Comparison of ENCODE assay signal across 39 cellular contexts in genomic region chr3:9534429-9534828, GRCh38. TPM values are rescaled to one million over a fixed set of nuclear protein-coding genes. Genes with fewer than 3 reads are reported as not detected.
"Had no signal": no experiment of that assay in that cellular context is flagged by ENCODE, and none has a peak within 500 bp of the region (broad histone marks: within the 10 kb centered on the region; RNA-seq: fewer than 3 reads in every experiment).

No MANE protein-coding gene starts in this region.

- H3K4me3 ChIP-seq: MG63 had no signal

- H3K4me2 ChIP-seq: KMS-11 had no signal

- H3K9me3 ChIP-seq: MG63 had no signal

- DNase-seq: Karpas-422, Kasumi-1, MG63, MM.1S, MV-4-11, NCI-H1048, NCI-H1092, NCI-H1092 treated with DMSO at 0.1 percent for 48 hours, NCI-H1105, NCI-H1105 treated with DMSO at 0.1 percent for 48 hours, NCI-H1417, NCI-H1417 treated with DMSO at 0.1 percent for 48 hours, NCI-H1436, NCI-H1436 treated with DMSO at 0.1 percent for 48 hours, NCI-H146, NCI-H1694, NCI-H1694 treated with DMSO at 0.1 percent for 48 hours, NCI-H187, NCI-H187 treated with DMSO at 0.1 percent for 48 hours, NCI-H1930, NCI-H2029, NCI-H2029 treated with DMSO at 0.1 percent for 48 hours, NCI-H2081, NCI-H2081 treated with DMSO at 0.1 percent for 48 hours, NCI-H2107, NCI-H2171, NCI-H2171 treated with DMSO at 0.1 percent for 48 hours, NCI-H2227 treated with DMSO at 0.1 percent for 48 hours, NCI-H226, NCI-H345, NCI-H446, NCI-H446 treated with DMSO at 0.1 percent for 48 hours, NCI-H510A, NCI-H510A treated with DMSO at 0.1 percent for 48 hours, NCI-H524 had no signal

- H3K27me3 ChIP-seq: MG63 had no signal

- H3K9ac ChIP-seq: KMS-11 had no signal

- H3K36me3 ChIP-seq: MG63 had no signal

- H3K27ac ChIP-seq: KMS-11 had no signal

RNA-seq across cellular contexts. Expression of gene LHFPL4, which starts 19.2 kb away (rescaled TPM):
- total RNA-seq: LHCN-M2, MCF 10A, NCI-H460 had no signal
